28 cellular contexts compared by ENCODE assay signal in genomic region chrX:53233536-53233935, GRCh38. TPM values are rescaled to one million over a fixed set of nuclear protein-coding genes. Genes with fewer than 3 reads are reported as not detected.
"Had no signal": no experiment of that assay in that cellular context is flagged by ENCODE, and none has a peak within 500 bp of the region (broad histone marks: within the 10 kb centered on the region; RNA-seq: fewer than 3 reads in every experiment).

No MANE protein-coding gene starts in this region.

- FAIRE-seq: colon, endometrium, frontal cortex had no signal

- H3K4me1 Mint-ChIP-seq: activated CD8-positive, alpha-beta memory T cell treated with anti-CD3 and anti-CD28 coated beads, Interleukin-2, amount 10 ng/mL, durations not matched to agents 7 days and 5 days; activated naive CD4-positive, alpha-beta T cell treated with anti-CD3 and anti-CD28 coated beads, Interleukin-2, amount 50 U/mL, for 24 hours; activated naive CD8-positive, alpha-beta T cell treated with anti-CD3 and anti-CD28 coated beads, Interleukin-2, amount 50 U/mL, for 24 hours had no signal

- H3K27me3 ChIP-seq: adrenal gland, body of pancreas had no signal

- ATAC-seq: activated CD8-positive, alpha-beta memory T cell treated with anti-CD3 and anti-CD28 coated beads, Interleukin-2, amount 10 ng/mL, durations not matched to agents 7 days and 5 days; activated CD8-positive, alpha-beta T cell treated with anti-CD3 and anti-CD28 coated beads, Interleukin-2, amount 10 ng/mL, durations not matched to agents 7 days and 5 days; activated naive CD8-positive, alpha-beta T cell treated with anti-CD3 and anti-CD28 coated beads, Interleukin-2, amount 50 U/mL, for 24 hours; body of pancreas; esophagus mucosa had no signal

- H3K4me3 Mint-ChIP-seq: activated CD8-positive, alpha-beta memory T cell treated with anti-CD3 and anti-CD28 coated beads, Interleukin-2, amount 10 ng/mL, durations not matched to agents 7 days and 5 days; activated CD8-positive, alpha-beta T cell treated with anti-CD3 and anti-CD28 coated beads, Interleukin-2, amount 10 ng/mL, durations not matched to agents 7 days and 5 days; activated naive CD4-positive, alpha-beta T cell treated with anti-CD3 and anti-CD28 coated beads for 36 hours; activated naive CD4-positive, alpha-beta T cell treated with anti-CD3 and anti-CD28 coated beads, Interleukin-2, amount 50 U/mL, for 24 hours; activated naive CD8-positive, alpha-beta T cell treated with anti-CD3 and anti-CD28 coated beads for 36 hours; activated naive CD8-positive, alpha-beta T cell treated with anti-CD3 and anti-CD28 coated beads, Interleukin-2, amount 50 U/mL, for 24 hours; activated T-helper 1 cell treated with anti-CD3 and anti-CD28 coated beads, Interleukin-12 subunit alpha, Interleukin-12 subunit beta, Interleukin-2, Interleukin-4 antibody, amounts not matched to agents 30 ng/mL and 10 ng/mL and 1 ng/mL, durations not matched to agents 14 hours and 24 hours and 36 hours had no signal

- H3K4me1 ChIP-seq: adrenal gland, body of pancreas had no signal

- H3K9me3 Mint-ChIP-seq: activated naive CD4-positive, alpha-beta T cell treated with anti-CD3 and anti-CD28 coated beads for 36 hours; activated naive CD4-positive, alpha-beta T cell treated with anti-CD3 and anti-CD28 coated beads, Interleukin-2, amount 50 U/mL, for 24 hours; activated naive CD8-positive, alpha-beta T cell treated with anti-CD3 and anti-CD28 coated beads for 36 hours; activated naive CD8-positive, alpha-beta T cell treated with anti-CD3 and anti-CD28 coated beads, Interleukin-2, amount 50 U/mL, for 24 hours; activated T-helper 1 cell treated with anti-CD3 and anti-CD28 coated beads, Interleukin-12 subunit alpha, Interleukin-12 subunit beta, Interleukin-2, Interleukin-4 antibody, amounts not matched to agents 30 ng/mL and 10 ng/mL and 1 ng/mL, durations not matched to agents 14 hours and 24 hours and 36 hours; activated T-helper 2 cell treated with anti-CD3 and anti-CD28 coated beads, Interferon-gamma antibody, Interleukin-2, Interleukin-4, amounts not matched to agents 10 μg/mL and 5 μg/mL and 100 μg/mL, durations not matched to agents 14 hours and 24 hours and 36 hours had no signal

- H3K9me3 ChIP-seq: adrenal gland, body of pancreas had no signal

- DNase-seq: activated CD4-positive, alpha-beta T cell treated with anti-CD3 and anti-CD28 coated beads for 48 hours; activated CD4-positive, alpha-beta T cell treated with anti-CD3 and anti-CD28 coated beads, Interleukin-2, amount 50 U/mL, for 1 hour; activated CD4-positive, alpha-beta T cell treated with anti-CD3 and anti-CD28 coated beads, Interleukin-2, amount 50 U/mL, for 48 hours; activated CD4-positive, CD25-positive, alpha-beta regulatory T cell; activated CD8-positive, alpha-beta memory T cell treated with anti-CD3 and anti-CD28 coated beads, Interleukin-2, amount 10 ng/mL, durations not matched to agents 7 days and 5 days; activated CD8-positive, alpha-beta memory T cell treated with anti-CD3 and anti-CD28 coated beads, Interleukin-2, amount 50 U/mL, for 4 hours; activated CD8-positive, alpha-beta T cell treated with anti-CD3 and anti-CD28 coated beads, Interleukin-2, amount 10 ng/mL, durations not matched to agents 7 days and 5 days; activated effector memory CD4-positive, alpha-beta T cell treated with anti-CD3 and anti-CD28 coated beads, Interleukin-2, amount 50 U/mL, for 16 hours; activated naive CD4-positive, alpha-beta T cell treated with anti-CD3 and anti-CD28 coated beads for 36 hours; activated naive CD8-positive, alpha-beta T cell treated with anti-CD3 and anti-CD28 coated beads for 36 hours; activated naive CD8-positive, alpha-beta T cell treated with anti-CD3 and anti-CD28 coated beads, Interleukin-2, amount 50 U/mL, for 24 hours; activated T-cell treated with anti-CD3 and anti-CD28 coated beads, Interleukin-2, amount 50 U/mL, for 1 hour; activated T-cell treated with anti-CD3 and anti-CD28 coated beads, Interleukin-2, amount 50 U/mL, for 48 hours; adrenal gland; amygdala; body of pancreas; caudate nucleus; effector CD8-positive, alpha-beta T cell; foreskin fibroblast; head of caudate nucleus; T-helper 2 cell had no signal

- H3K27me3 Mint-ChIP-seq: activated naive CD4-positive, alpha-beta T cell treated with anti-CD3 and anti-CD28 coated beads, Interleukin-2, amount 50 U/mL, for 24 hours; activated naive CD8-positive, alpha-beta T cell treated with anti-CD3 and anti-CD28 coated beads for 36 hours; activated naive CD8-positive, alpha-beta T cell treated with anti-CD3 and anti-CD28 coated beads, Interleukin-2, amount 50 U/mL, for 24 hours had no signal

- H3K27ac Mint-ChIP-seq: activated CD8-positive, alpha-beta memory T cell treated with anti-CD3 and anti-CD28 coated beads, Interleukin-2, amount 10 ng/mL, durations not matched to agents 7 days and 5 days; activated CD8-positive, alpha-beta T cell treated with anti-CD3 and anti-CD28 coated beads, Interleukin-2, amount 10 ng/mL, durations not matched to agents 7 days and 5 days; activated naive CD4-positive, alpha-beta T cell treated with anti-CD3 and anti-CD28 coated beads for 36 hours; activated naive CD4-positive, alpha-beta T cell treated with anti-CD3 and anti-CD28 coated beads, Interleukin-2, amount 50 U/mL, for 24 hours; activated naive CD8-positive, alpha-beta T cell treated with anti-CD3 and anti-CD28 coated beads for 36 hours; activated naive CD8-positive, alpha-beta T cell treated with anti-CD3 and anti-CD28 coated beads, Interleukin-2, amount 50 U/mL, for 24 hours; activated T-helper 1 cell treated with anti-CD3 and anti-CD28 coated beads, Interleukin-12 subunit alpha, Interleukin-12 subunit beta, Interleukin-2, Interleukin-4 antibody, amounts not matched to agents 30 ng/mL and 10 ng/mL and 1 ng/mL, durations not matched to agents 14 hours and 24 hours and 36 hours; activated T-helper 2 cell treated with anti-CD3 and anti-CD28 coated beads, Interferon-gamma antibody, Interleukin-2, Interleukin-4, amounts not matched to agents 10 μg/mL and 5 μg/mL and 100 μg/mL, durations not matched to agents 14 hours and 24 hours and 36 hours had no signal

- H3K36me3 Mint-ChIP-seq: activated CD8-positive, alpha-beta memory T cell treated with anti-CD3 and anti-CD28 coated beads, Interleukin-2, amount 10 ng/mL, durations not matched to agents 7 days and 5 days; activated naive CD4-positive, alpha-beta T cell treated with anti-CD3 and anti-CD28 coated beads, Interleukin-2, amount 50 U/mL, for 24 hours; activated naive CD8-positive, alpha-beta T cell treated with anti-CD3 and anti-CD28 coated beads for 36 hours had no signal

- H3K27ac ChIP-seq: adrenal gland, body of pancreas had no signal

- H3K4me3 ChIP-seq: adrenal gland, body of pancreas had no signal

RNA-seq across cellular contexts. Expression of gene IQSEC2, which starts 47.8 kb away (rescaled TPM):
- total RNA-seq: activated CD8-positive, alpha-beta T cell treated with anti-CD3 and anti-CD28 coated beads, Interleukin-2, amount 10 ng/mL, durations not matched to agents 7 days and 5 days had no signal
